In the genomic region with DNA sequence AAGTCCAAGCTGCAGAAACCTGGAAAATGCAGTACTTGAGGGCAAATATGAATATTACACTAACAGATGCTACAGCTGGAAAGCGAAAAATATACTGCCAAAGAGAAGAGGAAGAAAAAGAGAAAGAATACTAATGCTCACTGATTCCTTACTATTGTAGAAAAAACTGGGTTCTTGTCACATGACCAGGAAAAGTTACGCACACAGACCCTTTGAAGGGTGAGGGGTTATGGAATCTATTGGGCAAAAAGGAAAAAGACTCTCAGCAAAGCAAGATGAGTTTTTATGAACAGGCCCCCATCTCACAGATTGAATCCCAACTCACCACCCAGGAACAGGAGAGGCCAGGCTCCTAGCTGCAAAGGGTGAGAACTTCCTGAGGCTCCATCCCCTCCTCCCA, we compare ENCODE assay signal across 15 cellular contexts.
DNase-seq lines count a peak whose midpoint lies in the region; ATAC-seq and TF ChIP-seq lines count a peak whose summit lies in the region.
"Had no signal": no experiment of that assay in that cellular context is flagged by ENCODE, and none has a peak within 500 bp of the region (broad histone marks: within the 10 kb centered on the region; RNA-seq: fewer than 3 reads in every experiment).

No MANE protein-coding gene starts in this region.

- no peak for TF ChIP-seq POLR2A in thyroid gland (IDR thresholded peaks at IDR 0.05)

- DNase-seq in left ventricle myocardium superior (no peak), right atrium auricular region (ENCODE audit: low spot score) (no peak), SJSA1 (ENCODE audit: low read depth in 1 of 2, low spot score in 2 of 2) (no peak), epithelial cell of prostate (ENCODE audit: low read depth, low spot score) (no peak), thyroid gland (no peak), endodermal cell (no peak), HAP-1 (ENCODE audit: low spot score in 2 of 2) (no peak), foreskin melanocyte (no peak)
- DNase-seq: kidney glomerular epithelial cell, NCI-H1105, NCI-H526, SHP77 had no signal

- H3K27me3 Mint-ChIP-seq in endodermal cell (ENCODE audit: insufficient read depth) = no peaks in the 10 kb centered on the region

- H3K4me1 ChIP-seq in right atrium auricular region (peaks cover 0 to 48% of the 10 kb centered on the region in 2 donors), SJSA1 (replicated peaks) (peaks cover 34% of the 10 kb centered on the region), thyroid gland (peaks cover 14 to 36% of the 10 kb centered on the region in 2 donors), endodermal cell (ENCODE audit: control insufficient read depth, insufficient read depth, low read length) (no peaks in the 10 kb centered on the region), HAP-1 (peaks cover 31% of the 10 kb centered on the region)

- in situ Hi-C loops in HAP-1 (cut with MboI; ENCODE audit: low sequenced_read_pairs) = no loop called here

- H3K9me3 Mint-ChIP-seq in endodermal cell = no peaks in the 10 kb centered on the region
- H3K9me3 Mint-ChIP-seq: stimulated activated effector memory CD8-positive, alpha-beta T cell treated with anti-CD3 and anti-CD28 coated beads, Interleukin-12 subunit alpha, Interleukin-12 subunit beta, amount 100 ng/mL, for 72 hours had no signal

- H3K4me3 ChIP-seq in right atrium auricular region (no peak overlapping the region), SJSA1 (no peak overlapping the region), thyroid gland (replicated peaks in 1 of 3) (no peak overlapping the region), endodermal cell (ENCODE audit: low read length) (no peak overlapping the region), HAP-1 (no peak overlapping the region)
- H3K4me3 ChIP-seq: gastroesophageal sphincter had no signal

- no peak overlapping the region for H3K4me3 Mint-ChIP-seq in endodermal cell
- H3K4me3 Mint-ChIP-seq: stimulated activated effector memory CD8-positive, alpha-beta T cell treated with anti-CD3 and anti-CD28 coated beads, Interleukin-12 subunit alpha, Interleukin-12 subunit beta, amount 100 ng/mL, for 72 hours had no signal

- no peaks in the 10 kb centered on the region for H3K4me1 Mint-ChIP-seq in endodermal cell

- intact Hi-C loops in left ventricle myocardium superior (cut with micrococcal nuclease) (no loop called here), thyroid gland (cut with DNase I) (no loop called here)

- H3K36me3 ChIP-seq in right atrium auricular region = peaks cover 29% of the 10 kb centered on the region
- H3K36me3 ChIP-seq in SJSA1 = peaks cover 20% of the 10 kb centered on the region
- H3K36me3 ChIP-seq in thyroid gland = peaks cover 0 to 6% of the 10 kb centered on the region in 2 donors
- no peaks in the 10 kb centered on the region for H3K36me3 ChIP-seq in endodermal cell (ENCODE audit: control insufficient read depth, insufficient read depth, low read length)
- H3K36me3 ChIP-seq in HAP-1 (replicated peaks) = peaks cover 7% of the 10 kb centered on the region; the same call in 1 of the 2 replicates

- ATAC-seq in left ventricle myocardium superior = peak; percentile 14
- ATAC-seq: gastroesophageal sphincter had no signal

- TF ChIP-seq CTCF in right atrium auricular region (IDR thresholded peaks at IDR 0.05) (no peak), thyroid gland (IDR thresholded peaks at IDR 0.05) (no peak), endodermal cell (conservative IDR thresholded peaks at IDR 0.05) (no peak)

- H3K9ac ChIP-seq in endodermal cell (ENCODE audit: extremely low read depth, low read length, poor library complexity, severe bottlenecking) = no peak overlapping the region

- peak overlapping the region in 1 of 2 donors; percentile 18 for H3K27ac ChIP-seq in right atrium auricular region
- H3K27ac ChIP-seq in SJSA1 = peak overlapping the region; percentile 100
- H3K27ac ChIP-seq in epithelial cell of prostate = peak overlapping the region; percentile 98
- peak overlapping the region in 2 of 3 donors; percentile 29 to 41 for H3K27ac ChIP-seq in thyroid gland
- H3K27ac ChIP-seq in endodermal cell (ENCODE audit: low read depth, low read length) = no peak overlapping the region
- H3K27ac ChIP-seq: C4-2B, gastroesophageal sphincter had no signal

- WGBS in thyroid gland, 2 donors = 94 to 98% methylated on average over 2 of the region's 2 CpGs
- 95 to 100% methylated on average over 2 of the region's 2 CpGs for WGBS in endodermal cell (ENCODE audit: insufficient coverage in 1 of 2, insufficient read length in 1 of 2), 2 experiments

- H3K9me3 ChIP-seq in right atrium auricular region (no peaks in the 10 kb centered on the region), SJSA1 (replicated peaks) (no peaks in the 10 kb centered on the region), thyroid gland (no peaks in the 10 kb centered on the region), endodermal cell (ENCODE audit: control insufficient read depth, low read length) (no peaks in the 10 kb centered on the region), HAP-1 (no peaks in the 10 kb centered on the region)
- H3K9me3 ChIP-seq: gastroesophageal sphincter had no signal

- no peak overlapping the region for H3K27ac Mint-ChIP-seq in endodermal cell
- H3K27ac Mint-ChIP-seq: stimulated activated effector memory CD8-positive, alpha-beta T cell treated with anti-CD3 and anti-CD28 coated beads, Interleukin-12 subunit alpha, Interleukin-12 subunit beta, amount 100 ng/mL, for 72 hours had no signal

- H3K27me3 ChIP-seq in right atrium auricular region (no peaks in the 10 kb centered on the region), SJSA1 (replicated peaks) (no peaks in the 10 kb centered on the region), thyroid gland (no peaks in the 10 kb centered on the region), endodermal cell (ENCODE audit: control insufficient read depth, insufficient read depth, low read length, poor library complexity, severe bottlenecking) (no peaks in the 10 kb centered on the region), HAP-1 (ENCODE audit: low read depth) (no peaks in the 10 kb centered on the region)
- H3K27me3 ChIP-seq: gastroesophageal sphincter had no signal

- H3K36me3 Mint-ChIP-seq in endodermal cell (ENCODE audit: low read depth) = peaks cover 6% of the 10 kb centered on the region
- H3K36me3 Mint-ChIP-seq: stimulated activated effector memory CD8-positive, alpha-beta T cell treated with anti-CD3 and anti-CD28 coated beads, Interleukin-12 subunit alpha, Interleukin-12 subunit beta, amount 100 ng/mL, for 72 hours had no signal
